In the genomic region with DNA sequence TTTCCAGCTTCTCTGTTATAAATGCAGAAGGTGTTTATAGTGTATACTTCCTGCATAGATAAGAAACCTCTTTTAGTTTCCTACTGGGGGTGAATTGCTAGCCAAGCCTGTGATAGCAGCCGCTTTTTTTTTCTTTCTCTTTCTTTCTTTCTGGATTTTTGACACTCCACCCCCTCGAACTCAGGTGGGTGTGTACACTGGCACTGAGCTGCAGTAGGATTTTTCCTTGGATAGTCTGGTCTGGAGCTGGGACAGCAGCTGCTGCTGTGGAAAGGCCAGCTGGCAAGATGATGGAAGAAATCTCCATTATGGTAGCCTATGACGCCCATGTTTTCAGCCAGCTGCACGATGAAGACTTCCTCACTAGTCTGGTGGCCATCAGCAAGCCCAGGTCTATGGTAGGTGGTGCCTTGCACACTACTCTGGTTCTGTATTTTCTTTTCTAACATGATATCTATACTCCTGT, we compare ENCODE assay signal across 10 cellular contexts.
A peak's percentile ranks its signal among the peaks of the same experiment; 100 is the strongest.
DNase-seq lines count a peak whose midpoint lies in the region; ATAC-seq, FAIRE-seq and TF ChIP-seq lines count a peak whose summit lies in the region.
"Had no signal": no experiment of that assay in that cellular context is flagged by ENCODE, and none has a peak within 500 bp of the region (broad histone marks: within the 10 kb centered on the region; RNA-seq: fewer than 3 reads in every experiment).

No MANE protein-coding gene starts in this region.

- POLR2A ChIA-PET in K562 (lab: Yijun Ruan, JAX) (interaction anchor here (0.5 to 3.0 kb wide), 6 partner anchors 13 to 218 kb away, joined by 3 to 12 read pairs (median 6); a partner anchor contains a TSS), PC-3 (lab: Charles Lee; ENCODE audit: unreplicated experiment) (no interaction called here)

- DNase-seq in NCI-H2029 (lab: John Stamatoyannopoulos, UW) (peak; percentile 33), K562 (ENCODE audit: extremely low read depth in 1 of 4, low spot score in 3 of 4) (peak; percentile 19 to 63 (median 47)), natural killer cell (no peak), PC-3 (no peak)
- DNase-seq in activated CD4-positive, CD25-positive, alpha-beta regulatory T cell treated with anti-CD3 and anti-CD28 coated beads, Interleukin-2, amount 50 U/mL, for 72 hours = no peak
- DNase-seq in activated CD8-positive, alpha-beta memory T cell treated with anti-CD3 and anti-CD28 coated beads, Interleukin-2, amount 50 U/mL, for 48 hours = no peak
- DNase-seq: MG63, retina had no signal

- peak; percentile 69 for TF ChIP-seq POLR2A in K562 (conservative IDR thresholded peaks at IDR 0.05)

- peak overlapping the region; percentile 66 for H3K4me3 Mint-ChIP-seq in natural killer cell

- no peaks in the 10 kb centered on the region for H3K9me3 Mint-ChIP-seq in natural killer cell

- H2AFZ ChIP-seq in K562 (ENCODE audit: low read depth, low read length) (peak overlapping the region; percentile 96), PC-3 (ENCODE audit: low read length) (no peak overlapping the region)

- TF ChIP-seq CTCF in K562 (IDR thresholded peaks at IDR 0.05 in 2 of 3, conservative IDR thresholded peaks at IDR 0.05 in 1 of 3; ENCODE audit: insufficient read depth in 2 of 3, low read depth in 1 of 3, low read length in 3 of 3) (no peak), natural killer cell (IDR thresholded peaks at IDR 0.05) (no peak), PC-3 (conservative IDR thresholded peaks at IDR 0.05; ENCODE audit: low read depth, low read length) (no peak)

- H3K4me1 Mint-ChIP-seq in natural killer cell = peaks cover 19 to 21% of the 10 kb centered on the region in 2 donors

- peak overlapping the region; percentile 71 to 73; a peak in 3 of 4 replicates for H3K9ac ChIP-seq in K562 (ENCODE audit: insufficient read depth in 1 of 2, low read depth in 2 of 2, low read length in 2 of 2)
- no peak overlapping the region for H3K9ac ChIP-seq in PC-3 (ENCODE audit: low read length)

- H3K27ac ChIP-seq in K562 (ENCODE audit: extremely low read depth, low read depth, low read length) (peak overlapping the region; percentile 82), PC-3 (ENCODE audit: low read length) (no peak overlapping the region)

- H3K9me1 ChIP-seq in K562 (ENCODE audit: control insufficient read depth, insufficient read depth, low read length) = no peaks in the 10 kb centered on the region

- TF ChIP-seq EP300 in K562 (IDR thresholded peaks at IDR 0.05; ENCODE audit: low read length) = peak; percentile 27; the same call in 1 of the 2 replicates

- H3K4me1 ChIP-seq in K562 (replicated peaks in 1 of 2; ENCODE audit: control insufficient read depth in 2 of 2, insufficient read depth in 2 of 2, low read length in 2 of 2) (peaks cover 9 to 19% of the 10 kb centered on the region in 2 experiments; a peak in 4 of 5 replicates), PC-3 (ENCODE audit: insufficient read depth, low read length) (peaks cover 15% of the 10 kb centered on the region; the same call in 1 of the 2 replicates)

- peak overlapping the region; percentile 39 to 67 for H3K27ac Mint-ChIP-seq in natural killer cell

- H3K9me2 ChIP-seq in PC-3 (replicated peaks; ENCODE audit: low read length) = no peaks in the 10 kb centered on the region

- H3K36me3 ChIP-seq in K562 (ENCODE audit: control insufficient read depth, insufficient read depth, low read length) = no peaks in the 10 kb centered on the region
- H3K36me3 ChIP-seq in PC-3 (ENCODE audit: low read depth, low read length) = no peaks in the 10 kb centered on the region
- H3K36me3 ChIP-seq: MG63 had no signal

- peak; percentile 81 for ATAC-seq in K562
- no peak for ATAC-seq in natural killer cell
- ATAC-seq in PC-3 = no peak
- no peak for ATAC-seq in GM18519 (IDR thresholded peaks at IDR 0.05; ENCODE audit: low FRiP score, unreplicated experiment)

- H3K9me3 ChIP-seq in K562 (replicated peaks; ENCODE audit: control insufficient read depth, insufficient read depth, low read depth, low read length) (no peaks in the 10 kb centered on the region), PC-3 (ENCODE audit: low read length) (no peaks in the 10 kb centered on the region)
- H3K9me3 ChIP-seq: MG63 had no signal

- H3K4me2 ChIP-seq in K562 (ENCODE audit: insufficient read depth, low read length) (peak overlapping the region; percentile 95), PC-3 (ENCODE audit: low read length) (no peak overlapping the region)

- peak; percentile 75 for FAIRE-seq in K562 (lab: Jason Lieb, UNC)

- BruUV-seq in K562 (replicated peaks; lab: Mats Ljungman, UMichigan) (no TSS peak), PC-3 (replicated peaks; lab: Mats Ljungman, UMichigan) (no TSS peak)

- H3K27me3 ChIP-seq in K562 (ENCODE audit: control insufficient read depth in 2 of 2, insufficient read depth in 2 of 2, low read length in 2 of 2) = no peaks in the 10 kb centered on the region
- H3K27me3 ChIP-seq in PC-3 (ENCODE audit: low read length) = no peaks in the 10 kb centered on the region
- H3K27me3 ChIP-seq: MG63 had no signal

- in situ Hi-C loops in K562 (cut with MboI) = no loop called here

- CTCF ChIA-PET in K562 (lab: Yijun Ruan, JAX; ENCODE audit: low intra/inter-chr PET ratio) (no interaction called here), PC-3 (lab: Charles Lee) (no interaction called here)

- H3K4me3 ChIP-seq in GM08714 (ENCODE audit: low read length) = 0 out of 2 replicates have a peak overlapping the region, but pooled peaks have one; percentile 29
- peak overlapping the region; percentile 43 for H3K4me3 ChIP-seq in K562
- H3K4me3 ChIP-seq in PC-3 (ENCODE audit: low read length) = no peak overlapping the region
- H3K4me3 ChIP-seq: MG63 had no signal

- H3K79me2 ChIP-seq in K562 (ENCODE audit: control insufficient read depth, insufficient read depth, low read length) (peaks cover 10% of the 10 kb centered on the region), PC-3 (ENCODE audit: low read length) (no peaks in the 10 kb centered on the region)

- no peaks in the 10 kb centered on the region for H3K36me3 Mint-ChIP-seq in natural killer cell

- no peaks in the 10 kb centered on the region for H3K27me3 Mint-ChIP-seq in natural killer cell (ENCODE audit: low read depth in 2 of 2)

- WGBS in K562 (ENCODE audit: insufficient coverage, low coverage, missing lambda C conversion rate) = 2% methylated on average over 4 of the region's 4 CpGs

- H4K20me1 ChIP-seq in K562 (replicated peaks; ENCODE audit: control insufficient read depth, insufficient read depth, low read length) = no peaks in the 10 kb centered on the region
- no peaks in the 10 kb centered on the region for H4K20me1 ChIP-seq in PC-3 (ENCODE audit: low read length)

- TF ChIP-seq RAD21 in K562 (CRISPR knock-in tag; conservative IDR thresholded peaks at IDR 0.05 in 1 of 2, IDR thresholded peaks at IDR 0.05 in 1 of 2) = no peak

- no peaks in the 10 kb centered on the region for H3F3A ChIP-seq in PC-3 (ENCODE audit: low read length, unreplicated experiment)

- intact Hi-C loops in K562 (cut with micrococcal nuclease) = no loop called here
- intact Hi-C loops in natural killer cell (cut with micrococcal nuclease) = no loop called here
- intact Hi-C loops in PC-3 (cut with micrococcal nuclease) = loop anchor here (10.0 kb wide), 1 partner anchor 82 kb away; no protein-coding TSS in a partner anchor

TF ChIP-seq in K562, 482 proteins besides CTCF, POLR2A, EP300 and RAD21 (continues in another document):
- peak; percentile 29 for TF ChIP-seq SMAD1 (IDR thresholded peaks at IDR 0.05; ENCODE audit: low read depth, low read length, partially characterized antibody)
- TF ChIP-seq, protein P1, sequence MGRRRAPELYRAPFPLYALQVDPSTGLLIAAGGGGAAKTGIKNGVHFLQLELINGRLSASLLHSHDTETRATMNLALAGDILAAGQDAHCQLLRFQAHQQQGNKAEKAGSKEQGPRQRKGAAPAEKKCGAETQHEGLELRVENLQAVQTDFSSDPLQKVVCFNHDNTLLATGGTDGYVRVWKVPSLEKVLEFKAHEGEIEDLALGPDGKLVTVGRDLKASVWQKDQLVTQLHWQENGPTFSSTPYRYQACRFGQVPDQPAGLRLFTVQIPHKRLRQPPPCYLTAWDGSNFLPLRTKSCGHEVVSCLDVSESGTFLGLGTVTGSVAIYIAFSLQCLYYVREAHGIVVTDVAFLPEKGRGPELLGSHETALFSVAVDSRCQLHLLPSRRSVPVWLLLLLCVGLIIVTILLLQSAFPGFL (CRISPR knock-in tag; IDR thresholded peaks at IDR 0.05) = no peak
- TF ChIP-seq, protein P2, sequence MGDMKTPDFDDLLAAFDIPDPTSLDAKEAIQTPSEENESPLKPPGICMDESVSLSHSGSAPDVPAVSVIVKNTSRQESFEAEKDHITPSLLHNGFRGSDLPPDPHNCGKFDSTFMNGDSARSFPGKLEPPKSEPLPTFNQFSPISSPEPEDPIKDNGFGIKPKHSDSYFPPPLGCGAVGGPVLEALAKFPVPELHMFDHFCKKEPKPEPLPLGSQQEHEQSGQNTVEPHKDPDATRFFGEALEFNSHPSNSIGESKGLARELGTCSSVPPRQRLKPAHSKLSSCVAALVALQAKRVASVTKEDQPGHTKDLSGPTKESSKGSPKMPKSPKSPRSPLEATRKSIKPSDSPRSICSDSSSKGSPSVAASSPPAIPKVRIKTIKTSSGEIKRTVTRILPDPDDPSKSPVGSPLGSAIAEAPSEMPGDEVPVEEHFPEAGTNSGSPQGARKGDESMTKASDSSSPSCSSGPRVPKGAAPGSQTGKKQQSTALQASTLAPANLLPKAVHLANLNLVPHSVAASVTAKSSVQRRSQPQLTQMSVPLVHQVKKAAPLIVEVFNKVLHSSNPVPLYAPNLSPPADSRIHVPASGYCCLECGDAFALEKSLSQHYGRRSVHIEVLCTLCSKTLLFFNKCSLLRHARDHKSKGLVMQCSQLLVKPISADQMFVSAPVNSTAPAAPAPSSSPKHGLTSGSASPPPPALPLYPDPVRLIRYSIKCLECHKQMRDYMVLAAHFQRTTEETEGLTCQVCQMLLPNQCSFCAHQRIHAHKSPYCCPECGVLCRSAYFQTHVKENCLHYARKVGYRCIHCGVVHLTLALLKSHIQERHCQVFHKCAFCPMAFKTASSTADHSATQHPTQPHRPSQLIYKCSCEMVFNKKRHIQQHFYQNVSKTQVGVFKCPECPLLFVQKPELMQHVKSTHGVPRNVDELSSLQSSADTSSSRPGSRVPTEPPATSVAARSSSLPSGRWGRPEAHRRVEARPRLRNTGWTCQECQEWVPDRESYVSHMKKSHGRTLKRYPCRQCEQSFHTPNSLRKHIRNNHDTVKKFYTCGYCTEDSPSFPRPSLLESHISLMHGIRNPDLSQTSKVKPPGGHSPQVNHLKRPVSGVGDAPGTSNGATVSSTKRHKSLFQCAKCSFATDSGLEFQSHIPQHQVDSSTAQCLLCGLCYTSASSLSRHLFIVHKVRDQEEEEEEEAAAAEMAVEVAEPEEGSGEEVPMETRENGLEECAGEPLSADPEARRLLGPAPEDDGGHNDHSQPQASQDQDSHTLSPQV (IDR thresholded peaks at IDR 0.05) = peak; percentile 77; the same call in 1 of the 2 replicates

Comparison
In these comparisons a context has a peak if more than half of its experiments do, and no peak if none do; other contexts are left out.
1. DNase-seq: peak in NCI-H2029 (single experiment) and K562 (4 of 4); none in natural killer cell (single experiment), PC-3 (single experiment), activated CD4-positive, CD25-positive, alpha-beta regulatory T cell treated with anti-CD3 and anti-CD28 coated beads, Interleukin-2, amount 50 U/mL, for 72 hours (single experiment) and activated CD8-positive, alpha-beta memory T cell treated with anti-CD3 and anti-CD28 coated beads, Interleukin-2, amount 50 U/mL, for 48 hours (single experiment).